In the genomic region with DNA sequence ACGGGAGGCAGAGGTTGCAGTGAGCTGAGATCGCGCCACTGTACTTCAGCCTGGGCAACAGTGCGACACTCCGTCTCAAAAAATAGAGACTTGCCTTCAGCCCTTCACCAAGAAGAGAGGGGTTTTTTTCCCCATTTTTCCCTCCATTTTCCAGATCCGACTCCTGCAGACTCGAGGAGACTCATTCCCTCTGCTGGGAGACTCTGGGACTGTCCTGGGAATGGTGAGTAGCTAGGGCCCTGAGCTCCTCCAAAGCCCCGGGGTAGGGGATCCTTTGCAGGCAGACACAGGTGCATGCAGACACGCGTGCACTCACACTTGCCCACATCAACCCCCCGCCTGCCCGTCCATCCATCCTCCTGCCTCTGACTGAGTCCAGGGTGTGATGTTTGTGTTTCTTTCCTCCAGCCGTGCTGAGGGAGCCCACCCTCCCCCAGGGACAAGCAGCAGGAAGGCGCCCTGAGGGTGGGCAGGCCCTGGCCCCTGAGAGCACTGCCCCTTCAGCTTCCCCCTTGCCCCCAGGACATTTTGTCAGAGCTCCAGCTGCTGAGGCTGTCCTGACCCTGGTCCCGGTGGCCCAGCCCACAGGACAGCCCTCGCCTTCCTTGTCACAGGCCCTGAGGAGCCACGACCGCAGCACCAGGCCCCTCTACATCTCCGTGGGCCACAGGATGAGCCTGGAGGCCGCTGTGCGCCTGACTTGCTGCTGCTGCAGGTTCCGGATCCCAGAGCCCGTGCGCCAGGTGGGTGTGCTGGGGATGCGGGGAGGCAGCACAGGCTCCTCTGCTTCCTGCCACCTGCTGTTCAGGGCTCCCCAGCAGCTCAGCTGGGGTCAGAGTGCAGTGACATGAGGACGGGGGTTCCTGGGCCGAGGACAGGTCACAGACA, we compare ENCODE assay signal across 25 cellular contexts. TPM values are rescaled to one million over a fixed set of nuclear protein-coding genes. Genes with fewer than 3 reads are reported as not detected.
DNase-seq lines count a peak whose midpoint lies in the region; ATAC-seq and TF ChIP-seq lines count a peak whose summit lies in the region.
"Had no signal": no experiment of that assay in that cellular context is flagged by ENCODE, and none has a peak within 500 bp of the region (broad histone marks: within the 10 kb centered on the region; RNA-seq: fewer than 3 reads in every experiment).

No MANE protein-coding gene starts in this region.

- H3K9me3 ChIP-seq in osteoblast (ENCODE audit: low read depth, low read length), result no peaks in the 10 kb centered on the region
- H3K9me3 ChIP-seq: prostate gland, transverse colon had no signal

- H3K4me1 ChIP-seq in osteoblast (ENCODE audit: insufficient read depth, low read length), result no peaks in the 10 kb centered on the region
- H3K4me1 ChIP-seq: prostate gland had no signal

- no peak overlapping the region for H3K4me3 Mint-ChIP-seq in progenitor cell of endocrine pancreas (ENCODE audit: low read depth)
- H3K4me3 Mint-ChIP-seq: activated naive CD4-positive, alpha-beta T cell treated with anti-CD3 and anti-CD28 coated beads for 36 hours; mesothelial cell of epicardium; nephron; stimulated activated naive CD8-positive, alpha-beta T cell treated with anti-CD3 and anti-CD28 coated beads, Interleukin-15, Interleukin-2, amounts not matched to agents 100 ng/mL and 50 ng/mL, for 24 hours had no signal

- H3K36me3 Mint-ChIP-seq in progenitor cell of endocrine pancreas (ENCODE audit: insufficient read depth), result no peaks in the 10 kb centered on the region
- H3K36me3 Mint-ChIP-seq: mesothelial cell of epicardium had no signal

- H3K27me3 ChIP-seq in H7 (ENCODE audit: control insufficient read depth, insufficient read depth, low read length), result no peaks in the 10 kb centered on the region
- no peaks in the 10 kb centered on the region for H3K27me3 ChIP-seq in brain microvascular endothelial cell (replicated peaks)
- no peaks in the 10 kb centered on the region for H3K27me3 ChIP-seq in osteoblast (ENCODE audit: insufficient read depth, low read length)
- H3K27me3 ChIP-seq: transverse colon had no signal

- peak; percentile 35 for TF ChIP-seq CTCF in brain microvascular endothelial cell (IDR thresholded peaks at IDR 0.05; ENCODE audit: low read depth, low read length, missing control alignments)
- TF ChIP-seq CTCF in osteoblast (IDR thresholded peaks at IDR 0.05; ENCODE audit: extremely low read depth, low read depth, low read length), result no peak
- no peak for TF ChIP-seq CTCF in progenitor cell of endocrine pancreas (IDR thresholded peaks at IDR 0.05; ENCODE audit: unreplicated experiment)

- no peaks in the 10 kb centered on the region for H3K27me3 Mint-ChIP-seq in progenitor cell of endocrine pancreas
- H3K27me3 Mint-ChIP-seq: stimulated activated naive CD8-positive, alpha-beta T cell treated with anti-CD3 and anti-CD28 coated beads, Interleukin-15, Interleukin-2, amounts not matched to agents 100 ng/mL and 50 ng/mL, for 24 hours had no signal

- no peak overlapping the region for H2AFZ ChIP-seq in osteoblast (ENCODE audit: low read length)
- H2AFZ ChIP-seq: GM23248 had no signal

- no peak overlapping the region for H3K27ac Mint-ChIP-seq in progenitor cell of endocrine pancreas
- H3K27ac Mint-ChIP-seq: activated naive CD4-positive, alpha-beta T cell treated with anti-CD3 and anti-CD28 coated beads for 36 hours; mesothelial cell of epicardium; nephron; stimulated activated naive CD8-positive, alpha-beta T cell treated with anti-CD3 and anti-CD28 coated beads, Interleukin-15, Interleukin-2, amounts not matched to agents 100 ng/mL and 50 ng/mL, for 24 hours had no signal

- no peaks in the 10 kb centered on the region for H3K36me3 ChIP-seq in H7 (replicated peaks; ENCODE audit: control insufficient read depth, insufficient read depth, low read length)
- H3K36me3 ChIP-seq in brain microvascular endothelial cell (replicated peaks), result no peaks in the 10 kb centered on the region
- peaks cover under 1% of the 10 kb centered on the region for H3K36me3 ChIP-seq in osteoblast (ENCODE audit: insufficient read depth, low read length)
- H3K36me3 ChIP-seq: prostate gland, transverse colon had no signal

- ATAC-seq in GM19324 (IDR thresholded peaks at IDR 0.05; ENCODE audit: low FRiP score, unreplicated experiment), result no peak

- DNase-seq in COLO668 (lab: John Stamatoyannopoulos, UW; ENCODE audit: unreplicated experiment), result peak; percentile 23
- peak; percentile 80 for DNase-seq in H7
- DNase-seq in brain microvascular endothelial cell, result no peak
- DNase-seq in osteoblast (ENCODE audit: insufficient read length, low spot score, missing footprints), result peak; percentile 67
- DNase-seq in GF-D8 (lab: John Stamatoyannopoulos, UW), result no peak
- DNase-seq in progenitor cell of endocrine pancreas (ENCODE audit: low spot score, unreplicated experiment), result no peak
- DNase-seq: activated CD4-positive, CD25-positive, alpha-beta regulatory T cell treated with anti-CD3 and anti-CD28 coated beads, Interleukin-2, amount 50 U/mL, for 72 hours; activated CD8-positive, alpha-beta memory T cell treated with anti-CD3 and anti-CD28 coated beads for 24 hours; activated naive CD4-positive, alpha-beta T cell treated with anti-CD3 and anti-CD28 coated beads for 36 hours; activated T-cell treated with anti-CD3 and anti-CD28 coated beads, Interleukin-2, amount 50 U/mL, for 48 hours; amygdala; caudate nucleus; foreskin melanocyte; GM23248; hippocampal formation; NCI-H1092 treated with DMSO at 0.1 percent for 48 hours; NCI-H2029 treated with DMSO at 0.1 percent for 48 hours; NCI-H446 treated with DMSO at 0.1 percent for 48 hours; transverse colon had no signal

- no peaks in the 10 kb centered on the region for H3K79me2 ChIP-seq in osteoblast (ENCODE audit: insufficient read depth, low read length)

- H3K9me3 Mint-ChIP-seq in progenitor cell of endocrine pancreas (ENCODE audit: low read depth), result no peaks in the 10 kb centered on the region
- H3K9me3 Mint-ChIP-seq: activated naive CD4-positive, alpha-beta T cell treated with anti-CD3 and anti-CD28 coated beads for 36 hours; mesothelial cell of epicardium; nephron; stimulated activated naive CD8-positive, alpha-beta T cell treated with anti-CD3 and anti-CD28 coated beads, Interleukin-15, Interleukin-2, amounts not matched to agents 100 ng/mL and 50 ng/mL, for 24 hours had no signal

- H4K20me1 ChIP-seq in osteoblast (ENCODE audit: insufficient read depth, low read length), result peaks cover 17% of the 10 kb centered on the region

- H3K4me2 ChIP-seq in osteoblast (ENCODE audit: insufficient read depth, low read length), result no peak overlapping the region

- in situ Hi-C loops in brain microvascular endothelial cell (cut with HindIII; ENCODE audit: low pct_ligation_motif_present, low sequenced_read_pairs), result loop anchor here (25.0 kb wide), 1 partner anchor 437 kb away; no protein-coding TSS in a partner anchor

- H3K4me3 ChIP-seq in H7 (ENCODE audit: insufficient read depth, low read depth, low read length) (no peak overlapping the region), brain microvascular endothelial cell (ENCODE audit: low read depth, low read length) (no peak overlapping the region), osteoblast (ENCODE audit: insufficient read depth, low read length) (no peak overlapping the region)
- H3K4me3 ChIP-seq: GM23248, prostate gland, transverse colon had no signal

- H3K27ac ChIP-seq in brain microvascular endothelial cell (no peak overlapping the region), osteoblast (ENCODE audit: low read depth, low read length) (no peak overlapping the region)
- H3K27ac ChIP-seq: GM23248, prostate gland, transverse colon had no signal

- H3K4me1 Mint-ChIP-seq in progenitor cell of endocrine pancreas (ENCODE audit: low read depth), result peaks cover 2% of the 10 kb centered on the region
- H3K4me1 Mint-ChIP-seq: mesothelial cell of epicardium, nephron had no signal

RNA-seq across cellular contexts. Expression of gene ENDOV, which starts 10.2 kb away (rescaled TPM):
- total RNA-seq in H7 (2014; rRNA removed; shearing (Covaris generic)), result 17.1 and 26.0 TPM in 2 replicates
- total RNA-seq in osteoblast, result 19.5 and 25.9 TPM in 2 replicates
- 36.1 and 41.8 TPM in 2 replicates for total RNA-seq in progenitor cell of endocrine pancreas

RNA-seq across cellular contexts. Expression of gene NPTX1, which starts 51.3 kb away (rescaled TPM):
- total RNA-seq in H7 (2014; rRNA removed; shearing (Covaris generic)), result 1.6 and 4.2 TPM in 2 replicates
- total RNA-seq in osteoblast (under 0.01 and 0.29 TPM in 2 replicates), progenitor cell of endocrine pancreas (not detected in 2 replicates)
- total RNA-seq: epithelial cell of proximal tubule had no signal

Comparison
In these comparisons a context has a peak if more than half of its experiments do, and no peak if none do; other contexts are left out.
1. DNase-seq: peak in COLO668 (single experiment), H7 (single experiment) and osteoblast (single experiment); none in brain microvascular endothelial cell (single experiment), GF-D8 (single experiment) and progenitor cell of endocrine pancreas (single experiment).